10 cellular contexts compared by ENCODE assay signal in the genomic region with DNA sequence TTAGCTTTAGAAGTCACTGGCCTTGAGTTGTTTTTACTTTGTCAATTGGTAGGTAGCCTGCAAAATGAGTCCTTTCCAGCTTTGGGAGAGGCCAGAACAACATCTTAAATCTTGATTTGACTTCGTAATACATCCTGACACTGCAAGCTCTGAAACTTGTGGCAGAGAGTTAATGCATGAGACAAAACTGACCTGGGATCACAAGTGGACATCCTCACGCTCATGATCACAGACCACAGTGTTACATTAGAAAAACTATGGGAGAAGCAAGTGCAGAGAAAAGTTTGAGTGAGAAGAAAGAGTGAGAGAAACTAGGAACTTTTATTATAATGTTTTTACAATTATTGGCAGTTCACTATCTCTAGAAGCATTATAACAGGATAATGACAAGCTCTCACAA.
DNase-seq lines count a peak whose midpoint lies in the region; ATAC-seq and TF ChIP-seq lines count a peak whose summit lies in the region.
"Had no signal": no experiment of that assay in that cellular context is flagged by ENCODE, and none has a peak within 500 bp of the region (broad histone marks: within the 10 kb centered on the region; RNA-seq: fewer than 3 reads in every experiment).

No MANE protein-coding gene starts in this region.

- H3K4me3 ChIP-seq in ectodermal cell (ENCODE audit: insufficient read depth, low read depth, low read length): no peak overlapping the region
- H3K4me3 ChIP-seq in lower lobe of right lung: peak overlapping the region; percentile 12
- H3K4me3 ChIP-seq in stomach smooth muscle (ENCODE audit: low read length in 2 of 2): peak overlapping the region; percentile 32 to 54

- no peaks in the 10 kb centered on the region for H3K27me3 ChIP-seq in ectodermal cell (ENCODE audit: control insufficient read depth, insufficient read depth, low read length, poor library complexity, severe bottlenecking)
- H3K27me3 ChIP-seq in lower lobe of right lung (ENCODE audit: low read depth): no peaks in the 10 kb centered on the region
- H3K27me3 ChIP-seq in stomach smooth muscle (ENCODE audit: control insufficient read depth in 1 of 2, insufficient read depth in 2 of 2, low read length in 2 of 2): no peaks in the 10 kb centered on the region

- H3K9me3 ChIP-seq in ectodermal cell (ENCODE audit: control insufficient read depth, low read length) (no peaks in the 10 kb centered on the region), lower lobe of right lung (no peaks in the 10 kb centered on the region), stomach smooth muscle (ENCODE audit: control insufficient read depth in 2 of 2, low read length in 2 of 2) (peaks cover 0 to 2% of the 10 kb centered on the region in 2 donors)

- DNase-seq in HFFc6 (no peak), lower lobe of right lung (no peak), activated T-cell treated with anti-CD3 and anti-CD28 coated beads for 4 hours (no peak), NCI-H1930 (lab: John Stamatoyannopoulos, UW) (no peak), SW 1271 (lab: John Stamatoyannopoulos, UW) (no peak)
- DNase-seq: naive thymus-derived CD4-positive, alpha-beta T cell; NCI-H345 had no signal

- H3K4me1 Mint-ChIP-seq in HFFc6 (ENCODE audit: low read depth): peaks cover 41% of the 10 kb centered on the region
- H3K4me1 Mint-ChIP-seq: naive thymus-derived CD4-positive, alpha-beta T cell had no signal

- TF ChIP-seq CTCF in HFFc6 (IDR thresholded peaks at IDR 0.05): no peak
- no peak for TF ChIP-seq CTCF in lower lobe of right lung (IDR thresholded peaks at IDR 0.05)

- H3K4me3 Mint-ChIP-seq in HFFc6: peak overlapping the region; percentile 85
- H3K4me3 Mint-ChIP-seq: naive thymus-derived CD4-positive, alpha-beta T cell had no signal

- H3K27ac Mint-ChIP-seq in HFFc6: peak overlapping the region; percentile 66
- H3K27ac Mint-ChIP-seq: naive thymus-derived CD4-positive, alpha-beta T cell had no signal

- no peak overlapping the region for H3K9ac ChIP-seq in stomach smooth muscle (ENCODE audit: low read length in 2 of 2)

- H3K36me3 ChIP-seq in ectodermal cell (ENCODE audit: control insufficient read depth, insufficient read depth, low read length) (no peaks in the 10 kb centered on the region), lower lobe of right lung (no peaks in the 10 kb centered on the region), stomach smooth muscle (ENCODE audit: control insufficient read depth in 2 of 2, insufficient read depth in 2 of 2, low read length in 2 of 2) (no peaks in the 10 kb centered on the region)

- intact Hi-C loops in lower lobe of right lung (cut with DNase I): no loop called here

- no peaks in the 10 kb centered on the region for H3K9me3 Mint-ChIP-seq in HFFc6
- H3K9me3 Mint-ChIP-seq: naive thymus-derived CD4-positive, alpha-beta T cell had no signal

- H3K36me3 Mint-ChIP-seq in HFFc6 (ENCODE audit: low read depth): no peaks in the 10 kb centered on the region
- H3K36me3 Mint-ChIP-seq: naive thymus-derived CD4-positive, alpha-beta T cell had no signal

- ATAC-seq in lower lobe of right lung: no peak
- ATAC-seq in GM21786 (IDR thresholded peaks at IDR 0.05; ENCODE audit: unreplicated experiment): no peak
- ATAC-seq: naive thymus-derived CD4-positive, alpha-beta T cell had no signal

- 86 to 87% methylated on average over 1 to 2 of the region's 2 CpGs for WGBS in ectodermal cell, 2 experiments

- no peaks in the 10 kb centered on the region for H3K27me3 Mint-ChIP-seq in HFFc6 (ENCODE audit: insufficient read depth)
- H3K27me3 Mint-ChIP-seq: naive thymus-derived CD4-positive, alpha-beta T cell had no signal

- H3K4me1 ChIP-seq in ectodermal cell (ENCODE audit: control insufficient read depth, insufficient read depth, low read length) (peaks cover 14% of the 10 kb centered on the region), lower lobe of right lung (no peaks in the 10 kb centered on the region), stomach smooth muscle (ENCODE audit: control insufficient read depth, insufficient read depth, low read length) (no peaks in the 10 kb centered on the region)

- H3K27ac ChIP-seq in ectodermal cell (ENCODE audit: insufficient read depth, low read depth, low read length, poor library complexity, severe bottlenecking): peak overlapping the region; percentile 93
- peak overlapping the region; percentile 32 for H3K27ac ChIP-seq in lower lobe of right lung
- no peak overlapping the region for H3K27ac ChIP-seq in stomach smooth muscle (ENCODE audit: low read length)
